Comparison of ENCODE assay signal across 19 cellular contexts in genomic region chr2:109261906-109262631, GRCh38.
"Had no signal": no experiment of that assay in that cellular context is flagged by ENCODE, and none has a peak within 500 bp of the region (broad histone marks: within the 10 kb centered on the region; RNA-seq: fewer than 3 reads in every experiment).

No MANE protein-coding gene starts in this region.

- DNase-seq: activated CD4-positive, alpha-beta T cell treated with anti-CD3 and anti-CD28 coated beads, Interleukin-2, amount 50 U/mL, for 4 hours; activated CD4-positive, CD25-positive, alpha-beta regulatory T cell treated with anti-CD3 and anti-CD28 coated beads, Interleukin-2, amount 50 U/mL, for 72 hours; activated CD8-positive, alpha-beta memory T cell treated with anti-CD3 and anti-CD28 coated beads, Interleukin-2, amount 10 ng/mL, durations not matched to agents 7 days and 5 days; activated naive CD4-positive, alpha-beta T cell; activated T-cell treated with anti-CD3 and anti-CD28 coated beads, Interleukin-2, amount 50 U/mL, for 72 hours; erythroblast; heart right ventricle; naive B cell; stimulated activated CD4-positive, alpha-beta T cell treated with anti-CD3 and anti-CD28 coated beads, Interleukin-15, amount 100 ng/mL, for 24 hours; stimulated activated CD4-positive, alpha-beta T cell treated with anti-CD3 and anti-CD28 coated beads, Interleukin-4, amount 100 ng/mL, for 1 hour; stimulated activated naive CD4-positive, alpha-beta T cell; T-helper 1 cell; T1000 had no signal

- H3K9ac ChIP-seq: neural progenitor cell had no signal

- H3K4me3 Mint-ChIP-seq: activated CD8-positive, alpha-beta memory T cell treated with anti-CD3 and anti-CD28 coated beads, Interleukin-2, amount 10 ng/mL, durations not matched to agents 7 days and 5 days; activated T-cell treated with anti-CD3 and anti-CD28 coated beads, Interleukin-2, amount 50 U/mL, for 72 hours; dendritic cell treated with granulocyte-macrophage colony-stimulating factor and Interleukin-4, amounts not matched to agents 40 ng/mL and 50 ng/mL, for 4 days; naive B cell; neural progenitor cell had no signal

- H2AFZ ChIP-seq: neural progenitor cell had no signal

- H3K9me3 ChIP-seq: gastroesophageal sphincter, heart right ventricle, pancreas, tibial artery, vagina had no signal

- H3K4me2 ChIP-seq: neural progenitor cell had no signal

- H3K27ac Mint-ChIP-seq: activated CD8-positive, alpha-beta memory T cell treated with anti-CD3 and anti-CD28 coated beads, Interleukin-2, amount 10 ng/mL, durations not matched to agents 7 days and 5 days; activated T-cell treated with anti-CD3 and anti-CD28 coated beads, Interleukin-2, amount 50 U/mL, for 72 hours; dendritic cell treated with granulocyte-macrophage colony-stimulating factor and Interleukin-4, amounts not matched to agents 40 ng/mL and 50 ng/mL, for 4 days; neural progenitor cell had no signal

- H3K36me3 ChIP-seq: gastroesophageal sphincter, heart right ventricle, neural progenitor cell, pancreas, tibial artery, vagina had no signal

- H3K36me3 Mint-ChIP-seq: activated CD8-positive, alpha-beta memory T cell treated with anti-CD3 and anti-CD28 coated beads, Interleukin-2, amount 10 ng/mL, durations not matched to agents 7 days and 5 days; naive B cell; neural progenitor cell had no signal

- H3K4me3 ChIP-seq: gastroesophageal sphincter, heart right ventricle, neural progenitor cell, pancreas, tibial artery, vagina had no signal

- H3K27ac ChIP-seq: gastroesophageal sphincter, heart right ventricle, neural progenitor cell, tibial artery, vagina had no signal

- ATAC-seq: activated CD8-positive, alpha-beta memory T cell treated with anti-CD3 and anti-CD28 coated beads, Interleukin-2, amount 10 ng/mL, durations not matched to agents 7 days and 5 days; activated T-cell treated with anti-CD3 and anti-CD28 coated beads, Interleukin-2, amount 50 U/mL, for 72 hours; gastroesophageal sphincter; heart right ventricle had no signal

- H3K9me3 Mint-ChIP-seq: activated T-cell treated with anti-CD3 and anti-CD28 coated beads, Interleukin-2, amount 50 U/mL, for 72 hours; dendritic cell treated with granulocyte-macrophage colony-stimulating factor and Interleukin-4, amounts not matched to agents 40 ng/mL and 50 ng/mL, for 4 days; naive B cell; neural progenitor cell had no signal

- H3K27me3 ChIP-seq: gastroesophageal sphincter, heart right ventricle, neural progenitor cell, pancreas, tibial artery, vagina had no signal

- H3K4me1 Mint-ChIP-seq: activated CD8-positive, alpha-beta memory T cell treated with anti-CD3 and anti-CD28 coated beads, Interleukin-2, amount 10 ng/mL, durations not matched to agents 7 days and 5 days had no signal
